In genomic region chr20:25283221-25283951, GRCh38 we compare ENCODE assay signal across 16 cellular contexts. TPM values are rescaled to one million over a fixed set of nuclear protein-coding genes. Genes with fewer than 3 reads are reported as not detected.
DNase-seq lines count a peak whose midpoint lies in the region; ATAC-seq, FAIRE-seq and TF ChIP-seq lines count a peak whose summit lies in the region.
"Had no signal": no experiment of that assay in that cellular context is flagged by ENCODE, and none has a peak within 500 bp of the region (broad histone marks: within the 10 kb centered on the region; RNA-seq: fewer than 3 reads in every experiment).

No MANE protein-coding gene starts in this region.

- no peaks in the 10 kb centered on the region for H3K27me3 ChIP-seq in astrocyte (ENCODE audit: insufficient read depth, low read length)
- no peaks in the 10 kb centered on the region for H3K27me3 ChIP-seq in HepG2 (ENCODE audit: control insufficient read depth in 1 of 2, insufficient read depth in 2 of 2, low read length in 2 of 2)
- H3K27me3 ChIP-seq in suprapubic skin = no peaks in the 10 kb centered on the region

- intact Hi-C loops in HepG2 (cut with micrococcal nuclease; ENCODE audit: unreplicated experiment) = no loop called here

- no TSS peak for BruUV-seq in HepG2 (replicated peaks; lab: Mats Ljungman, UMichigan)

- H3K27ac ChIP-seq in astrocyte (ENCODE audit: low read depth, low read length) = no peak overlapping the region
- H3K27ac ChIP-seq in HepG2 (ENCODE audit: extremely low read length, insufficient read depth, low read length) = no peak overlapping the region
- H3K27ac ChIP-seq in suprapubic skin = no peak overlapping the region
- H3K27ac ChIP-seq in caudate nucleus (ENCODE audit: low read depth, low read length) = no peak overlapping the region
- H3K27ac ChIP-seq: A549 had no signal

- H3K27ac Mint-ChIP-seq in activated T-cell treated with anti-CD3 and anti-CD28 coated beads, Interleukin-2, amount 50 U/mL, for 24 hours = peak overlapping the region; percentile 7
- peak overlapping the region; percentile 47 for H3K27ac Mint-ChIP-seq in astrocyte (ENCODE audit: unreplicated experiment)

- WGBS in HepG2 (ENCODE audit: low lambda C conversion rate) = 95% methylated on average over 24 of the region's 24 CpGs
- WGBS in suprapubic skin = 98% methylated on average over 10 of the region's 24 CpGs

- no peak for TF ChIP-seq RAD21 in HepG2 (CRISPR knock-in tag; IDR thresholded peaks at IDR 0.05)

- no peak for TF ChIP-seq EP300 in HepG2 (IDR thresholded peaks at IDR 0.05; ENCODE audit: low read depth in 2 of 2, low read length in 2 of 2)
- TF ChIP-seq EP300 in HepG2 (CRISPR knock-in tag; IDR thresholded peaks at IDR 0.05; ENCODE audit: borderline replicate concordance) = no peak
- no peak for TF ChIP-seq EP300 in suprapubic skin (IDR thresholded peaks at IDR 0.05)

- H3K9me3 ChIP-seq in astrocyte (ENCODE audit: insufficient read depth, low read depth, low read length) (no peaks in the 10 kb centered on the region), HepG2 (ENCODE audit: low read length) (no peaks in the 10 kb centered on the region), suprapubic skin (no peaks in the 10 kb centered on the region)
- H3K9me3 ChIP-seq: A549 had no signal

- H3K4me3 ChIP-seq in astrocyte (ENCODE audit: insufficient read depth, low read depth, low read length) = no peak overlapping the region
- no peak overlapping the region for H3K4me3 ChIP-seq in HepG2 (replicated peaks in 1 of 3; ENCODE audit: insufficient read depth in 1 of 3, low read depth in 2 of 3, low read length in 3 of 3)
- no peak overlapping the region for H3K4me3 ChIP-seq in suprapubic skin
- H3K4me3 ChIP-seq: A549 had no signal

- no peak for DNase-seq in activated T-cell treated with anti-CD3 and anti-CD28 coated beads, Interleukin-2, amount 50 U/mL, for 24 hours
- DNase-seq in activated T-cell treated with anti-CD3 and anti-CD28 coated beads for 4 hours (no peak), astrocyte (ENCODE audit: low read depth) (no peak), HepG2 (ENCODE audit: low spot score) (no peak), suprapubic skin (ENCODE audit: low spot score in 2 of 2) (peak; percentile 62 to 77), NCI-H1105 (lab: John Stamatoyannopoulos, UW) (no peak), caudate nucleus (lab: John Stamatoyannopoulos, UW) (no peak), T-helper 1 cell (no peak)
- DNase-seq: activated CD4-positive, alpha-beta T cell treated with anti-CD3 and anti-CD28 coated beads for 4 hours; NCI-H187 treated with DMSO at 0.1 percent for 48 hours; NCI-H526 treated with DMSO at 0.1 percent for 48 hours; stimulated activated CD4-positive, alpha-beta T cell treated with anti-CD3 and anti-CD28 coated beads, Interleukin-1b, Interleukin-23, amount 100 ng/mL, for 48 hours had no signal

- POLR2A ChIA-PET in HepG2 (lab: Yijun Ruan, JAX) = no interaction called here

- TF ChIP-seq CTCF in astrocyte (IDR thresholded peaks at IDR 0.05; ENCODE audit: insufficient read depth, low read depth, low read length) (no peak), HepG2 (CRISPR knock-in tag; IDR thresholded peaks at IDR 0.05) (no peak), suprapubic skin (IDR thresholded peaks at IDR 0.05) (no peak)

- no peak overlapping the region for H3K9ac ChIP-seq in astrocyte (ENCODE audit: low read length)
- no peak overlapping the region for H3K9ac ChIP-seq in HepG2 (ENCODE audit: insufficient read depth, low read depth, low read length)

- peaks cover 39% of the 10 kb centered on the region for H3K36me3 ChIP-seq in astrocyte (ENCODE audit: insufficient read depth, low read length)
- H3K36me3 ChIP-seq in HepG2 (replicated peaks in 1 of 2; ENCODE audit: control insufficient read depth in 1 of 2, insufficient read depth in 2 of 2, low read length in 2 of 2) = peaks cover 58 to 94% of the 10 kb centered on the region in 2 experiments
- H3K36me3 ChIP-seq in suprapubic skin = peaks cover 98% of the 10 kb centered on the region

- H4K20me1 ChIP-seq in astrocyte (ENCODE audit: insufficient read depth, low read length) (peaks cover 50% of the 10 kb centered on the region), HepG2 (ENCODE audit: insufficient read depth, low read length) (no peaks in the 10 kb centered on the region)

- H3K9me3 Mint-ChIP-seq in activated T-cell treated with anti-CD3 and anti-CD28 coated beads, Interleukin-2, amount 50 U/mL, for 24 hours = no peaks in the 10 kb centered on the region
- H3K9me3 Mint-ChIP-seq in astrocyte (ENCODE audit: unreplicated experiment) = no peaks in the 10 kb centered on the region

- H3K79me2 ChIP-seq in astrocyte (ENCODE audit: insufficient read depth, low read length) = peaks cover 17% of the 10 kb centered on the region
- H3K79me2 ChIP-seq in HepG2 (ENCODE audit: insufficient read depth, low read length) = no peaks in the 10 kb centered on the region

- H2AFZ ChIP-seq in astrocyte (ENCODE audit: low read depth, low read length) (no peak overlapping the region), HepG2 (ENCODE audit: low read length) (no peak overlapping the region)

- TF ChIP-seq POLR2A in HepG2 (IDR thresholded peaks at IDR 0.05; ENCODE audit: insufficient read depth in 1 of 2, low read depth in 2 of 2, low read length in 2 of 2) (no peak), suprapubic skin (IDR thresholded peaks at IDR 0.05) (no peak)

- H3K27me3 Mint-ChIP-seq in activated T-cell treated with anti-CD3 and anti-CD28 coated beads, Interleukin-2, amount 50 U/mL, for 24 hours = no peaks in the 10 kb centered on the region
- H3K27me3 Mint-ChIP-seq in astrocyte (ENCODE audit: low read depth, unreplicated experiment) = no peaks in the 10 kb centered on the region

- FAIRE-seq in astrocyte (lab: Jason Lieb, UNC) = no peak
- no peak for FAIRE-seq in HepG2 (lab: Jason Lieb, UNC)
- FAIRE-seq: A549, endometrium, G401.6, keratinocyte had no signal

- H3K36me3 Mint-ChIP-seq in activated T-cell treated with anti-CD3 and anti-CD28 coated beads, Interleukin-2, amount 50 U/mL, for 24 hours (ENCODE audit: low read depth) = peaks cover 84% of the 10 kb centered on the region
- peaks cover 30% of the 10 kb centered on the region for H3K36me3 Mint-ChIP-seq in astrocyte (ENCODE audit: low read depth, unreplicated experiment)

- CTCF ChIA-PET in HepG2 (lab: Yijun Ruan, JAX; ENCODE audit: low intra/inter-chr PET ratio, low total read pairs) = no interaction called here

- peak; percentile 3; the same call in 2 of the 3 replicates for ATAC-seq in HepG2

- H3K4me1 Mint-ChIP-seq in activated T-cell treated with anti-CD3 and anti-CD28 coated beads, Interleukin-2, amount 50 U/mL, for 24 hours (ENCODE audit: low read depth) = no peaks in the 10 kb centered on the region
- no peaks in the 10 kb centered on the region for H3K4me1 Mint-ChIP-seq in astrocyte (ENCODE audit: low read depth, unreplicated experiment)

- H3K4me1 ChIP-seq in astrocyte (ENCODE audit: insufficient read depth, low read length) (no peaks in the 10 kb centered on the region), HepG2 (ENCODE audit: insufficient read depth, low read length) (no peaks in the 10 kb centered on the region), suprapubic skin (peaks cover 8% of the 10 kb centered on the region)
- H3K4me1 ChIP-seq: A549 had no signal

- in situ Hi-C loops in HepG2 (cut with HindIII; ENCODE audit: extremely low pct_ligation_motif_present, low pct_unique_long_range_greater_than_20kb) = no loop called here

- no peak overlapping the region for H3K4me2 ChIP-seq in astrocyte (ENCODE audit: low read length)
- H3K4me2 ChIP-seq in HepG2 (ENCODE audit: low read depth, low read length) = no peak overlapping the region
- H3K4me2 ChIP-seq: A549 had no signal

- no peak overlapping the region for H3K4me3 Mint-ChIP-seq in activated T-cell treated with anti-CD3 and anti-CD28 coated beads, Interleukin-2, amount 50 U/mL, for 24 hours
- H3K4me3 Mint-ChIP-seq in astrocyte (ENCODE audit: unreplicated experiment) = no peak overlapping the region

RNA-seq across cellular contexts. Expression of gene PYGB, which starts 35.5 kb away (rescaled TPM):
- total RNA-seq in astrocyte (199 and 206 TPM in 2 replicates), HepG2 (2016; rRNA removed; fragmentation: Illumina TruSeq; extraction: Trizol) (82.0 and 86.3 TPM in 2 replicates), suprapubic skin (100 to 1,000 TPM; 142 to 247 (median 198) TPM)
- 5.4 and 6.5 TPM in 2 replicates for total RNA-seq in HepG2 (2016; cell fraction: cytosol; rRNA removed; fragmentation: Illumina TruSeq; extraction: Trizol; ENCODE audit: low read depth)
- total RNA-seq in HepG2 (2016; cell fraction: insoluble cytoplasmic fraction; rRNA removed; fragmentation: Illumina TruSeq; extraction: Trizol) = 69.1 and 89.6 TPM in 2 replicates
- 18.0 and 19.5 TPM in 2 replicates for total RNA-seq in HepG2 (2016; cell fraction: membrane; rRNA removed; fragmentation: Illumina TruSeq; extraction: Trizol)
- 59.8 and 63.0 TPM in 2 replicates for total RNA-seq in HepG2 (2016; cell fraction: nucleus; rRNA removed; fragmentation: Illumina TruSeq; extraction: Trizol)
- polyA plus RNA-seq in HepG2 (2011; rRNA removed) = 24.2 and 37.5 TPM in 2 replicates
- 24.4 and 27.4 TPM in 2 replicates for polyA plus RNA-seq in HepG2 (2011; cell fraction: cytosol; rRNA removed)
- 111 and 112 TPM in 2 replicates for polyA plus RNA-seq in HepG2 (2011; cell fraction: nucleus; rRNA removed)
- polyA plus RNA-seq in HepG2 (2012) = 26.9 and 46.5 TPM in 2 replicates
- polyA plus RNA-seq in HepG2 (2016; cell fraction: cytosol; fragmentation: Illumina TruSeq; extraction: Trizol; ENCODE audit: low read depth) = 3.5 TPM in 2 replicates
- 45.7 and 58.6 TPM in 2 replicates for polyA plus RNA-seq in HepG2 (2016; cell fraction: insoluble cytoplasmic fraction; fragmentation: Illumina TruSeq; extraction: Trizol; ENCODE audit: low read depth)
- 7.2 and 9.8 TPM in 2 replicates for polyA plus RNA-seq in HepG2 (2016; cell fraction: membrane; fragmentation: Illumina TruSeq; extraction: Trizol; ENCODE audit: low read depth)
- 79.7 and 85.5 TPM in 2 replicates for polyA plus RNA-seq in HepG2 (2016; cell fraction: nucleus; fragmentation: Illumina TruSeq; extraction: Trizol; ENCODE audit: insufficient read depth, low read depth)
- 26.5 and 80.5 TPM in 2 replicates for polyA minus RNA-seq in HepG2 (2011; rRNA and poly(A)+ RNA removed; ENCODE audit: low replicate concordance)
- polyA minus RNA-seq in HepG2 (2011; cell fraction: cytosol; rRNA and poly(A)+ RNA removed) = 36.1 and 38.1 TPM in 2 replicates
- 27.9 and 31.3 TPM in 2 replicates for polyA minus RNA-seq in HepG2 (2011; cell fraction: nucleus; rRNA and poly(A)+ RNA removed)

Comparison
In these comparisons a context has a peak if more than half of its experiments do, and no peak if none do; other contexts are left out.
1. DNase-seq: peak in suprapubic skin (2 of 2); none in activated T-cell treated with anti-CD3 and anti-CD28 coated beads, Interleukin-2, amount 50 U/mL, for 24 hours (single experiment), activated T-cell treated with anti-CD3 and anti-CD28 coated beads for 4 hours (single experiment), astrocyte (single experiment), HepG2 (single experiment), NCI-H1105 (single experiment), caudate nucleus (0 of 61) and T-helper 1 cell (0 of 5).